13 cellular contexts compared by ENCODE assay signal in the genomic region with DNA sequence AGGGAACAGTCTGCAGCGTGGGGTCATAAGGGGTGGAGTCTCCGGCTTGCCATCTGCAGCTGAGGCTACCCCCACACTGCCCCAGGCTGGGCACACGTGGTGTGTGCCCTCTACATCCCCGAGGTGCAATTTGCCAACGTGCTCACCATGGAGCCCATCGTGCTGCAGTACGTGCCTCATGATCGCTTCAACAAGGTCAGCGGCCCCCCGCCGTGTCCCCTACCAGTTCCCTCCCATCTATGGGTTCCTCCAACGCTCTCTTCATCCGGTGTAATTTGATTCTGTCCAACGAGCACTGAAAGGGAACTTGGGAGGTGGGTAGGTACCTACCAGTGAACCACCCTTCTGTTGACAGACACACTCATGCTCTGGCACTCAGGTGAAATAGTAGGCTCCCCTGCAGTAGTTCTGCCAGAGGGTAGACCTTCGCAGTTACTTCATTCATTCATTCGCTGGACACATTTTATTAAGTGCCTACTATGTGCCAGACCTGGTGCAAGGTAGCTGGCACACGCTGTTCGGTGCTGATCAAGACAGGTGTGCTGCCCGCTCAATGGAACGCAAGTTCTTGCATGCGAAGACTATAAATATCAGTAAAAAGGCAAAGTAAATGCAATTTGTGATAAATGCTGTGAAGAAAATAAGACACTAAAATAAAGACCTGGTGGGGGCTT. TPM values are rescaled to one million over a fixed set of nuclear protein-coding genes. Genes with fewer than 3 reads are reported as not detected.
DNase-seq lines count a peak whose midpoint lies in the region; ATAC-seq and TF ChIP-seq lines count a peak whose summit lies in the region.
"Had no signal": no experiment of that assay in that cellular context is flagged by ENCODE, and none has a peak within 500 bp of the region (broad histone marks: within the 10 kb centered on the region; RNA-seq: fewer than 3 reads in every experiment).

No MANE protein-coding gene starts in this region.

- H3K4me3 ChIP-seq in neural cell (ENCODE audit: low read length), result peak overlapping the region; percentile 91
- H3K4me3 ChIP-seq: A549 had no signal

- H3K9ac ChIP-seq in neural cell (ENCODE audit: low read length), result no peak overlapping the region

- no peaks in the 10 kb centered on the region for H3K36me3 ChIP-seq in neural cell (ENCODE audit: insufficient read depth, low read length)

- no peak overlapping the region for H3K27ac Mint-ChIP-seq in T-helper 2 cell treated with Interferon-gamma antibody and Interleukin-4, amounts not matched to agents 5 μg/mL and 100 μg/mL, for 36 hours
- H3K27ac Mint-ChIP-seq in IgD-negative memory B cell, result peak overlapping the region in 2 of 3 donors; percentile 90 to 96
- peak overlapping the region; percentile 91 for H3K27ac Mint-ChIP-seq in activated naive CD8-positive, alpha-beta T cell treated with anti-CD3 and anti-CD28 coated beads for 36 hours

- no peaks in the 10 kb centered on the region for H3K9me2 ChIP-seq in neural cell (ENCODE audit: insufficient read depth, low read length)

- no peak for TF ChIP-seq RAD21 in neural cell (conservative IDR thresholded peaks at IDR 0.05)

- in situ Hi-C loops in ACHN (cut with HindIII; ENCODE audit: low pct_ligation_motif_present, low pct_unique_long_range_greater_than_20kb, low sequenced_read_pairs), result no loop called here

- H3K27me3 Mint-ChIP-seq in T-helper 2 cell treated with Interferon-gamma antibody and Interleukin-4, amounts not matched to agents 5 μg/mL and 100 μg/mL, for 36 hours (ENCODE audit: low read depth), result no peaks in the 10 kb centered on the region
- no peaks in the 10 kb centered on the region for H3K27me3 Mint-ChIP-seq in IgD-negative memory B cell
- no peaks in the 10 kb centered on the region for H3K27me3 Mint-ChIP-seq in activated naive CD8-positive, alpha-beta T cell treated with anti-CD3 and anti-CD28 coated beads for 36 hours

- no peaks in the 10 kb centered on the region for H3K9me3 Mint-ChIP-seq in T-helper 2 cell treated with Interferon-gamma antibody and Interleukin-4, amounts not matched to agents 5 μg/mL and 100 μg/mL, for 36 hours
- no peaks in the 10 kb centered on the region for H3K9me3 Mint-ChIP-seq in IgD-negative memory B cell
- no peaks in the 10 kb centered on the region for H3K9me3 Mint-ChIP-seq in activated naive CD8-positive, alpha-beta T cell treated with anti-CD3 and anti-CD28 coated beads for 36 hours

- peaks cover 41% of the 10 kb centered on the region for H3K36me3 Mint-ChIP-seq in T-helper 2 cell treated with Interferon-gamma antibody and Interleukin-4, amounts not matched to agents 5 μg/mL and 100 μg/mL, for 36 hours (ENCODE audit: low read depth)
- no peaks in the 10 kb centered on the region for H3K36me3 Mint-ChIP-seq in IgD-negative memory B cell
- peaks cover 48% of the 10 kb centered on the region for H3K36me3 Mint-ChIP-seq in activated naive CD8-positive, alpha-beta T cell treated with anti-CD3 and anti-CD28 coated beads for 36 hours

- H2AFZ ChIP-seq in neural cell (ENCODE audit: low read depth, low read length), result no peak overlapping the region

- no peak overlapping the region for H3K27ac ChIP-seq in neural cell (ENCODE audit: low read length)
- H3K27ac ChIP-seq: A549 had no signal

- H3F3A ChIP-seq in neural cell (ENCODE audit: insufficient read depth, low read length, poor library complexity, severe bottlenecking), result no peaks in the 10 kb centered on the region

- ATAC-seq in HG03469 (IDR thresholded peaks at IDR 0.05; ENCODE audit: unreplicated experiment) (no peak), GM19324 (IDR thresholded peaks at IDR 0.05; ENCODE audit: low FRiP score, unreplicated experiment) (no peak)
- ATAC-seq: A549 had no signal

- no peak for DNase-seq in T-helper 2 cell treated with Interferon-gamma antibody and Interleukin-4, amounts not matched to agents 5 μg/mL and 100 μg/mL, for 36 hours (ENCODE audit: low spot score)
- no peak for DNase-seq in T-helper 2 cell
- DNase-seq in activated naive CD8-positive, alpha-beta T cell treated with anti-CD3 and anti-CD28 coated beads for 36 hours, result no peak
- DNase-seq in ACHN, result no peak
- DNase-seq: effector CD4-positive, alpha-beta T cell; NCI-H1436 treated with DMSO at 0.1 percent for 48 hours; small intestine; SW 1271 had no signal

- H3K4me1 Mint-ChIP-seq in T-helper 2 cell treated with Interferon-gamma antibody and Interleukin-4, amounts not matched to agents 5 μg/mL and 100 μg/mL, for 36 hours (ENCODE audit: low read depth), result peaks cover 34% of the 10 kb centered on the region
- peaks cover 15 to 29% (median 19%) of the 10 kb centered on the region in 3 donors for H3K4me1 Mint-ChIP-seq in IgD-negative memory B cell
- peaks cover 51% of the 10 kb centered on the region for H3K4me1 Mint-ChIP-seq in activated naive CD8-positive, alpha-beta T cell treated with anti-CD3 and anti-CD28 coated beads for 36 hours

- no peak overlapping the region for H3K4me2 ChIP-seq in neural cell (ENCODE audit: low read length)

- TF ChIP-seq EP300 in neural cell (conservative IDR thresholded peaks at IDR 0.05; ENCODE audit: poor library complexity, severe bottlenecking), result no peak

- H3K79me2 ChIP-seq in neural cell (replicated peaks; ENCODE audit: insufficient read depth, low read length), result peaks cover 19% of the 10 kb centered on the region

- peaks cover 16% of the 10 kb centered on the region for H3K27me3 ChIP-seq in neural cell (ENCODE audit: insufficient read depth, low read depth, low read length)

- H3K9me3 ChIP-seq in neural cell (ENCODE audit: low read length), result no peaks in the 10 kb centered on the region
- H3K9me3 ChIP-seq: A549 had no signal

- H3K4me3 Mint-ChIP-seq in T-helper 2 cell treated with Interferon-gamma antibody and Interleukin-4, amounts not matched to agents 5 μg/mL and 100 μg/mL, for 36 hours, result peak overlapping the region; percentile 89
- peak overlapping the region; percentile 42 to 71 (median 64) for H3K4me3 Mint-ChIP-seq in IgD-negative memory B cell
- peak overlapping the region; percentile 96 for H3K4me3 Mint-ChIP-seq in activated naive CD8-positive, alpha-beta T cell treated with anti-CD3 and anti-CD28 coated beads for 36 hours

- TF ChIP-seq CTCF in neural cell (IDR thresholded peaks at IDR 0.05; ENCODE audit: poor library complexity, severe bottlenecking), result no peak

- H4K20me1 ChIP-seq in neural cell (ENCODE audit: insufficient read depth), result no peaks in the 10 kb centered on the region

TF ChIP-seq in neural cell, 6 proteins besides CTCF, POLR2A, EP300 and RAD21:
- TF ChIP-seq EZH2 (IDR thresholded peaks at IDR 0.05; ENCODE audit: borderline replicate concordance, insufficient read depth, low read length, poor library complexity, severe bottlenecking) (no peak), SMC3 (conservative IDR thresholded peaks at IDR 0.05; ENCODE audit: poor library complexity) (no peak), POLR2AphosphoS5 (IDR thresholded peaks at IDR 0.05) (no peak), TAF1 (IDR thresholded peaks at IDR 0.05; ENCODE audit: low read depth) (no peak), MXI1 (conservative IDR thresholded peaks at IDR 0.05; ENCODE audit: poor library complexity, severe bottlenecking) (no peak)
- TF ChIP-seq, protein P1, sequence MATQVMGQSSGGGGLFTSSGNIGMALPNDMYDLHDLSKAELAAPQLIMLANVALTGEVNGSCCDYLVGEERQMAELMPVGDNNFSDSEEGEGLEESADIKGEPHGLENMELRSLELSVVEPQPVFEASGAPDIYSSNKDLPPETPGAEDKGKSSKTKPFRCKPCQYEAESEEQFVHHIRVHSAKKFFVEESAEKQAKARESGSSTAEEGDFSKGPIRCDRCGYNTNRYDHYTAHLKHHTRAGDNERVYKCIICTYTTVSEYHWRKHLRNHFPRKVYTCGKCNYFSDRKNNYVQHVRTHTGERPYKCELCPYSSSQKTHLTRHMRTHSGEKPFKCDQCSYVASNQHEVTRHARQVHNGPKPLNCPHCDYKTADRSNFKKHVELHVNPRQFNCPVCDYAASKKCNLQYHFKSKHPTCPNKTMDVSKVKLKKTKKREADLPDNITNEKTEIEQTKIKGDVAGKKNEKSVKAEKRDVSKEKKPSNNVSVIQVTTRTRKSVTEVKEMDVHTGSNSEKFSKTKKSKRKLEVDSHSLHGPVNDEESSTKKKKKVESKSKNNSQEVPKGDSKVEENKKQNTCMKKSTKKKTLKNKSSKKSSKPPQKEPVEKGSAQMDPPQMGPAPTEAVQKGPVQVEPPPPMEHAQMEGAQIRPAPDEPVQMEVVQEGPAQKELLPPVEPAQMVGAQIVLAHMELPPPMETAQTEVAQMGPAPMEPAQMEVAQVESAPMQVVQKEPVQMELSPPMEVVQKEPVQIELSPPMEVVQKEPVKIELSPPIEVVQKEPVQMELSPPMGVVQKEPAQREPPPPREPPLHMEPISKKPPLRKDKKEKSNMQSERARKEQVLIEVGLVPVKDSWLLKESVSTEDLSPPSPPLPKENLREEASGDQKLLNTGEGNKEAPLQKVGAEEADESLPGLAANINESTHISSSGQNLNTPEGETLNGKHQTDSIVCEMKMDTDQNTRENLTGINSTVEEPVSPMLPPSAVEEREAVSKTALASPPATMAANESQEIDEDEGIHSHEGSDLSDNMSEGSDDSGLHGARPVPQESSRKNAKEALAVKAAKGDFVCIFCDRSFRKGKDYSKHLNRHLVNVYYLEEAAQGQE (IDR thresholded peaks at IDR 0.05; ENCODE audit: borderline replicate concordance), result no peak

RNA-seq across cellular contexts. Expression of a gene that starts 2.7 kb away (rescaled TPM):
- polyA plus RNA-seq in IgD-negative memory B cell, result 7.9 TPM
- 100 to 1,000 TPM; 125 to 130 TPM for total RNA-seq in activated naive CD8-positive, alpha-beta T cell treated with anti-CD3 and anti-CD28 coated beads for 36 hours
- polyA plus RNA-seq in neural cell, result 19.7 and 26.0 TPM in 2 replicates
- 44.8 and 47.6 TPM in 2 replicates for polyA minus RNA-seq in neural cell

RNA-seq across cellular contexts. Expression of a gene that starts 22.3 kb away (rescaled TPM):
- polyA plus RNA-seq in IgD-negative memory B cell (29.1 TPM), neural cell (0.48 and 1.2 TPM in 2 replicates)
- 10 to 100 TPM; 54.3 to 57.4 TPM for total RNA-seq in activated naive CD8-positive, alpha-beta T cell treated with anti-CD3 and anti-CD28 coated beads for 36 hours
- polyA minus RNA-seq in neural cell, result 0.73 and 1.6 TPM in 2 replicates

RNA-seq across cellular contexts. Expression of a gene that starts 33.1 kb away (rescaled TPM):
- polyA plus RNA-seq in IgD-negative memory B cell (not detected), neural cell (1.1 and 1.5 TPM in 2 replicates)
- 10 to 100 TPM; 33.6 to 33.7 TPM for total RNA-seq in activated naive CD8-positive, alpha-beta T cell treated with anti-CD3 and anti-CD28 coated beads for 36 hours
- 2.2 and 2.3 TPM in 2 replicates for polyA minus RNA-seq in neural cell

RNA-seq across cellular contexts. Expression of a gene that starts 40.3 kb away (rescaled TPM):
- polyA plus RNA-seq in IgD-negative memory B cell, result not detected
- total RNA-seq in activated naive CD8-positive, alpha-beta T cell treated with anti-CD3 and anti-CD28 coated beads for 36 hours, result under 1 TPM; 0.40 to 0.74 TPM
- polyA plus RNA-seq in neural cell, result 10.7 and 11.7 TPM in 2 replicates
- 12.4 and 15.0 TPM in 2 replicates for polyA minus RNA-seq in neural cell

RNA-seq across cellular contexts. Expression of a gene that starts 44.7 kb away (rescaled TPM):
- polyA plus RNA-seq in IgD-negative memory B cell (426 TPM), neural cell (300 and 338 TPM in 2 replicates)
- 100 to 1,000 TPM; 284 to 288 TPM for total RNA-seq in activated naive CD8-positive, alpha-beta T cell treated with anti-CD3 and anti-CD28 coated beads for 36 hours
- polyA minus RNA-seq in neural cell, result 94.8 and 133 TPM in 2 replicates

Comparison
In these comparisons a context has a peak if more than half of its experiments do, and no peak if none do; other contexts are left out.
1. RNA of a gene that starts 22.3 kb away (polyA plus RNA-seq): 29.1 TPM in IgD-negative memory B cell (single experiment); 0.48 to 1.2 TPM in neural cell; every median in the first group is over 10 times any median in the second.
2. Peak in every context shown above with its lines, with median percentiles within 50 percentile points of each other: H3K4me3 Mint-ChIP-seq.